9 cellular contexts compared by ENCODE assay signal in the genomic region with DNA sequence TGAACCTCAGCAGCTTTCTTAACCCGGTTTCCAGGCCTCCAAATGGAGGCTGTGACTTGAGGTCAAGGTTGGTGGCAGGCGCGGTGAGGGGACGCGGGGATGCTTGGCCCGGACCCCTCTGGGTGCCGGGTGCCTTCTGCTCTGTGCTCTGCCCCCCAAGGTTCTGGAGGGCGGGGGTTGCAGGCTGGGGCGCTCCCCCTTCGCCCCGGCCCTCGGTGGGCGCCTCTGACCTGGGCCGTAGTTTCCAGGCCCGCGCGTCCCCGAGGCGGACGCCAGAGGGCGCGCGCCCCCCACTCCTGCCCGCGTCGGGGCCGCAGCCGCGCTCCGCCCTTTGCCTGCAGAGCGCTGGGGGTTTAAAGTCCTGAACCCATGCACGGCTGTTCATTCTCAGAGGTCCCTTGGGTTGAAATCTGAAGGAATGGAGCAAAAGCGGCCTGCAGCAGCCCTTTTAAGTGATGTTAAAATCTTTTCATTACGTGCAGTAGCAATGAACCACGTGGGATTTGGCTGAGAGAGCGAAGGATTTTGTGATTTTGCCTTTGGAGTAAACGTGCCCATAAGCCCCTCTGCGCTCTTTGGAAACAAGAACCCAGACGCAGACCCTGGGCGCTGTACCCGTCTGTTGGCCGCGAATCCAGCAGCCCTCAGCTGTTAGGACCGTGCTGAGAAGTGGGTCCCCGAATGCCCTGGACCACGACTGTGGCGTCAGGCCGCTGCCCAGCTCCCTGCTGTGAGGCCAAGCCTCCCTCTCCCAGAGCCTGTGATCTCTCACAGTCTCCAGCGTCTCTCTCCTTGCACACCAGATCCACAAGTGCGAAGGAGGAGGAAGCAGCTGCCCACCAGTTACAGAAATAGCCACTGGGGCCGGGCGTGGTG.
DNase-seq lines count a peak whose midpoint lies in the region; ATAC-seq, FAIRE-seq and TF ChIP-seq lines count a peak whose summit lies in the region.
"Had no signal": no experiment of that assay in that cellular context is flagged by ENCODE, and none has a peak within 500 bp of the region (broad histone marks: within the 10 kb centered on the region; RNA-seq: fewer than 3 reads in every experiment).

No MANE protein-coding gene starts in this region.

- intact Hi-C loops in activated CD4-positive, alpha-beta T cell treated with anti-CD3 and anti-CD28 coated beads for 36 hours (cut with DNase I, micrococcal nuclease), result loop anchor here in 1 of 2 experiments (5.0 to 10.0 kb wide), 2 partner anchors 490 to 1148 kb away; no protein-coding TSS in a partner anchor
- intact Hi-C loops in prostate gland (cut with DNase I), result no loop called here

- H3K27me3 Mint-ChIP-seq in activated CD4-positive, alpha-beta T cell treated with anti-CD3 and anti-CD28 coated beads for 36 hours, result peaks cover 9% of the 10 kb centered on the region

- ATAC-seq in activated CD4-positive, alpha-beta T cell treated with anti-CD3 and anti-CD28 coated beads for 36 hours, result peak; percentile 58

- no peak for TF ChIP-seq CTCF in HEK293 (tag by site-specific recombination; IDR thresholded peaks at IDR 0.05)
- TF ChIP-seq CTCF in Peyer's patch (IDR thresholded peaks at IDR 0.05), result peak in 4 of 6 experiments; percentile 29 to 45 (median 40)
- peak; percentile 60 for TF ChIP-seq CTCF in fibroblast of villous mesenchyme (IDR thresholded peaks at IDR 0.05; ENCODE audit: insufficient read depth, low read depth, low read length)
- peak; percentile 41 to 65 (median 59) for TF ChIP-seq CTCF in prostate gland (IDR thresholded peaks at IDR 0.05)

- no peak for FAIRE-seq in RCC 7860 (lab: Jason Lieb, UNC)

- TF ChIP-seq POLR2A in Peyer's patch (IDR thresholded peaks at IDR 0.05) (no peak), prostate gland (IDR thresholded peaks at IDR 0.05) (no peak)

- H3K4me1 ChIP-seq in HEK293 (ENCODE audit: control insufficient read depth, insufficient read depth, low read length) (no peaks in the 10 kb centered on the region), Peyer's patch (no peaks in the 10 kb centered on the region), prostate gland (replicated peaks) (no peaks in the 10 kb centered on the region)

- H3K4me3 ChIP-seq in HEK293 (ENCODE audit: low read depth, low read length), result no peak overlapping the region
- no peak overlapping the region for H3K4me3 ChIP-seq in Peyer's patch
- H3K4me3 ChIP-seq in fibroblast of villous mesenchyme (ENCODE audit: low read depth, low read length), result no peak overlapping the region
- no peak overlapping the region for H3K4me3 ChIP-seq in prostate gland

- 36% methylated on average over 51 of the region's 52 CpGs for WGBS in prostate gland

- H3K27ac Mint-ChIP-seq in activated CD4-positive, alpha-beta T cell treated with anti-CD3 and anti-CD28 coated beads for 36 hours, result no peak overlapping the region

- peak; percentile 48 for DNase-seq in activated CD4-positive, alpha-beta T cell treated with anti-CD3 and anti-CD28 coated beads for 36 hours
- DNase-seq in activated CD4-positive, alpha-beta T cell treated with anti-CD3 and anti-CD28 coated beads, Interleukin-2, amount 50 U/mL, for 4 hours, result no peak
- DNase-seq in Peyer's patch (no peak), fibroblast of villous mesenchyme (ENCODE audit: low read depth) (no peak), prostate gland (ENCODE audit: low spot score) (no peak), RCC 7860 (ENCODE audit: low spot score) (no peak), DMS79 treated with DMSO at 0.1 percent for 48 hours (lab: John Stamatoyannopoulos, UW) (no peak)
- DNase-seq: right cardiac atrium had no signal

- no peaks in the 10 kb centered on the region for H3K9me3 Mint-ChIP-seq in activated CD4-positive, alpha-beta T cell treated with anti-CD3 and anti-CD28 coated beads for 36 hours (ENCODE audit: low read depth)

- POLR2A ChIA-PET in activated CD4-positive, alpha-beta T cell treated with anti-CD3 and anti-CD28 coated beads for 36 hours (lab: Charles Lee), result interaction anchor here (0.6 kb wide), 1 partner anchor 614 kb away, joined by 8 read pairs; no protein-coding TSS in a partner anchor
- POLR2A ChIA-PET in HEK293 (lab: Yijun Ruan, JAX), result no interaction called here

- H3K36me3 ChIP-seq in HEK293 (ENCODE audit: control insufficient read depth in 2 of 2, insufficient read depth in 1 of 2, low read length in 2 of 2) (no peaks in the 10 kb centered on the region), Peyer's patch (no peaks in the 10 kb centered on the region), prostate gland (no peaks in the 10 kb centered on the region)

- no peaks in the 10 kb centered on the region for H3K4me1 Mint-ChIP-seq in activated CD4-positive, alpha-beta T cell treated with anti-CD3 and anti-CD28 coated beads for 36 hours

- no peaks in the 10 kb centered on the region for H3K9me3 ChIP-seq in HEK293 (ENCODE audit: control insufficient read depth, insufficient read depth, low read depth, low read length)
- H3K9me3 ChIP-seq in Peyer's patch, result no peaks in the 10 kb centered on the region
- H3K9me3 ChIP-seq in prostate gland, result no peaks in the 10 kb centered on the region

- H3K36me3 Mint-ChIP-seq in activated CD4-positive, alpha-beta T cell treated with anti-CD3 and anti-CD28 coated beads for 36 hours (ENCODE audit: low read depth), result no peaks in the 10 kb centered on the region

- no peaks in the 10 kb centered on the region for H3K27me3 ChIP-seq in Peyer's patch
- H3K27me3 ChIP-seq in prostate gland (replicated peaks; ENCODE audit: insufficient read depth), result no peaks in the 10 kb centered on the region

- CTCF ChIA-PET in activated CD4-positive, alpha-beta T cell treated with anti-CD3 and anti-CD28 coated beads for 36 hours (lab: Charles Lee), result no interaction called here
- CTCF ChIA-PET in HEK293 (lab: Yijun Ruan, JAX), result interaction anchor here (0.6 to 1.1 kb wide), 6 partner anchors 117 to 917 kb away, joined by 3 to 5 read pairs (median 3); no protein-coding TSS in a partner anchor

- H3K4me3 Mint-ChIP-seq in activated CD4-positive, alpha-beta T cell treated with anti-CD3 and anti-CD28 coated beads for 36 hours, result no peak overlapping the region

- H3K27ac ChIP-seq in HEK293 (ENCODE audit: extremely low read depth, low read depth, low read length) (no peak overlapping the region), Peyer's patch (no peak overlapping the region), prostate gland (no peak overlapping the region)

TF ChIP-seq in HEK293, 187 proteins besides CTCF, POLR2A, EP300 and RAD21:
- TF ChIP-seq ZNF404 (tag by site-specific recombination; IDR thresholded peaks at IDR 0.05) (no peak), ZSCAN30 (tag by site-specific recombination; IDR thresholded peaks at IDR 0.05) (peak; percentile 51; the same call in 1 of the 2 replicates), ZNF521 (tag by site-specific recombination; IDR thresholded peaks at IDR 0.05) (no peak), ZNF654 (tag by site-specific recombination; IDR thresholded peaks at IDR 0.05; ENCODE audit: low read depth) (peak; percentile 28), ZNF248 (tag by site-specific recombination; IDR thresholded peaks at IDR 0.05) (no peak)
- TF ChIP-seq, protein P1, sequence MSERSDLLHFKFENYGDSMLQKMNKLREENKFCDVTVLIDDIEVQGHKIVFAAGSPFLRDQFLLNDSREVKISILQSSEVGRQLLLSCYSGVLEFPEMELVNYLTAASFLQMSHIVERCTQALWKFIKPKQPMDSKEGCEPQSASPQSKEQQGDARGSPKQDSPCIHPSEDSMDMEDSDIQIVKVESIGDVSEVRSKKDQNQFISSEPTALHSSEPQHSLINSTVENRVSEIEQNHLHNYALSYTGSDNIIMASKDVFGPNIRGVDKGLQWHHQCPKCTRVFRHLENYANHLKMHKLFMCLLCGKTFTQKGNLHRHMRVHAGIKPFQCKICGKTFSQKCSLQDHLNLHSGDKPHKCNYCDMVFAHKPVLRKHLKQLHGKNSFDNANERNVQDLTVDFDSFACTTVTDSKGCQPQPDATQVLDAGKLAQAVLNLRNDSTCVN (tag by site-specific recombination; optimal IDR thresholded peaks at IDR 0.05), result peak; percentile 22
